Comparison of ENCODE assay signal across 8 cellular contexts in genomic region chr3:105366302-105367062, GRCh38. TPM values are rescaled to one million over a fixed set of nuclear protein-coding genes. Genes with fewer than 3 reads are reported as not detected.
DNase-seq lines count a peak whose midpoint lies in the region; ATAC-seq and TF ChIP-seq lines count a peak whose summit lies in the region.

Gene ALCAM, plus strand, starts transcription at chr3:105366909.

- CTCF ChIA-PET in T-cell (lab: Charles Lee), result interaction anchor here (0.6 to 0.7 kb wide), 3 partner anchors 153 to 1288 kb away, joined by 3 to 4 read pairs (median 3); no protein-coding TSS in a partner anchor

- POLR2A ChIA-PET in T-cell (lab: Charles Lee), result interaction anchor here (0.6 to 0.7 kb wide), 2 partner anchors 841 to 1357 kb away, joined by 3 to 4 read pairs; no protein-coding TSS in a partner anchor

- no peaks in the 10 kb centered on the region for H3K9me3 Mint-ChIP-seq in T-cell

- DNase-seq in GM13976 (ENCODE audit: low spot score) (peak; percentile 82), NCI-H1417 (lab: John Stamatoyannopoulos, UW) (peak; percentile 96 to 98 (median 96)), T-cell (peak; percentile 47 to 80 (median 68)), amniotic epithelial cell (ENCODE audit: low read depth) (peak; percentile 99), left cardiac atrium (peak; percentile 93), posterior vena cava (ENCODE audit: low spot score) (peak; percentile 98), ureter (ENCODE audit: low spot score) (peak; percentile 94)

- H3K27ac Mint-ChIP-seq in T-cell, result peak within 1 kb of the TSS; percentile 89 to 99

- ATAC-seq in HG02798 (IDR thresholded peaks at IDR 0.05; ENCODE audit: poor library complexity, unreplicated experiment) (peak; percentile 70), T-cell (replicated peaks in 1 of 4) (peak; percentile 71 to 78 (median 74)), left cardiac atrium (peak; percentile 92 to 96)

- in situ Hi-C loops in GM13976 (cut with MboI; ENCODE audit: low sequenced_read_pairs, unreplicated experiment), result loop anchor here (25.0 kb wide), 2 partner anchors 754 to 1079 kb away; no protein-coding TSS in a partner anchor

- intact Hi-C loops in left cardiac atrium (cut with DNase I), result loop anchor here in 1 of 2 donors (5.0 kb wide), 1 partner anchor 739 kb away; no protein-coding TSS in a partner anchor
- intact Hi-C loops in posterior vena cava (cut with DNase I), result loop anchor here in 1 of 2 donors (10.0 kb wide), 1 partner anchor 988 kb away; no protein-coding TSS in a partner anchor

- peak within 1 kb of the TSS; percentile 88 to 96 (median 94) for H3K4me3 Mint-ChIP-seq in T-cell

- peak; percentile 77 for TF ChIP-seq CTCF in GM13976 (IDR thresholded peaks at IDR 0.05; ENCODE audit: borderline replicate concordance, control extremely low read depth, extremely low read depth, insufficient read depth, missing control alignments)

- H3K4me1 Mint-ChIP-seq in T-cell, result peaks cover 32 to 50% (median 34%) of the 10 kb centered on the region in 3 donors

- no peaks in the 10 kb centered on the region for H3K36me3 Mint-ChIP-seq in T-cell

- peaks cover 11 to 21% of the 10 kb centered on the region in 2 donors for H3K27me3 Mint-ChIP-seq in T-cell

RNA-seq across cellular contexts. Expression of gene ALCAM, which starts in this region (rescaled TPM):
- total RNA-seq in T-cell (1 to 10 TPM; 3.4 to 6.2 (median 4.6) TPM), left cardiac atrium (1 to 10 TPM; 5.8 to 7.4 TPM), posterior vena cava (10 to 100 TPM; 26.5 to 57.2 TPM), ureter (67.6 TPM)

Comparison
In these comparisons a context has a peak if more than half of its experiments do, and no peak if none do; other contexts are left out.
1. Peak in every context shown above with its lines: DNase-seq and ATAC-seq.